ENCODE assay signal across 10 cellular contexts in the genomic region with DNA sequence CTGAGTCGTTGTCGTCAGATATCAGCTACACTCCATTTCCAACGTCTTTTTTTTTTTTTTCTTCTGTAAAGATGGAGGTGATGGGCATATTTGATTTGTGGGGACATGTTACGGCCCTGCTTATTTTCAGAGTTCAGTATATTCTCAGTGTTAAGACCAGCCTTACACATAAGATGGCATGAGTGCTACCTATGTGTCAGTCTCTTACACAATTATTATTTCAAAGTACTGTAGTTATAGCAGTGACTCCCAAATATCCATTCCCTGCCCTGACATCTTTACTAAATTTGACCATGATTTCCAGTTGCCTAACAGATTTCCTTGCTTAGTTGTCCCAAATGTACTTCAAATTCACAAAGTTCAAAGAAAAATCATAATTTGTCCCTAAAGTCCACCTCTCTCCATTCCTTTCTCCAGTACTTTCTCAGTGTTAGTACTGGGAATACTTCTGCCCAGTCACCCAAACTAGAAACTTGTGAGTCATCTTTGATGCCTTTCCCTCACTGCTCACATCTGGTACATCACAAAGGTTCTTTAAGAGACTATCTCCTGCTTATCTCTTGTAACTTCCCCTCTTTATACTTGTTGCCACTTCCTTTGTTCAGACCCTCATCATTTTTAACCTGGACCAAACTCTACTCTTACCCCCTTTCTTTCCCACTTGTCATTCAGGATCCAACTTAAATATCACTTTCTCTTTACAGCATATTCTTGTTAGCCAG.
DNase-seq lines count a peak whose midpoint lies in the region; ATAC-seq lines count a peak whose summit lies in the region.
"Had no signal": no experiment of that assay in that cellular context is flagged by ENCODE, and none has a peak within 500 bp of the region (broad histone marks: within the 10 kb centered on the region; RNA-seq: fewer than 3 reads in every experiment).

No MANE protein-coding gene starts in this region.

- in situ Hi-C loops in SK-MEL-5 (cut with HindIII; ENCODE audit: low pct_unique_long_range_greater_than_20kb, low sequenced_read_pairs), result no loop called here

- peaks cover 12% of the 10 kb centered on the region for H3K36me3 Mint-ChIP-seq in activated naive CD4-positive, alpha-beta T cell treated with anti-CD3 and anti-CD28 coated beads, Interleukin-2, amount 50 U/mL, for 24 hours
- H3K36me3 Mint-ChIP-seq in effector memory CD8-positive, alpha-beta T cell (ENCODE audit: insufficient read depth), result no peaks in the 10 kb centered on the region

- no peak for DNase-seq in activated naive CD4-positive, alpha-beta T cell treated with anti-CD3 and anti-CD28 coated beads, Interleukin-2, amount 50 U/mL, for 16 hours
- DNase-seq in SK-MEL-5 (ENCODE audit: low read depth, low spot score) (peak; percentile 18), epithelial cell of prostate (ENCODE audit: low read depth, low spot score) (no peak), stromal cell of bone marrow (ENCODE audit: low read depth) (peak; percentile 35), C1 segment of cervical spinal cord (lab: John Stamatoyannopoulos, UW) (no peak)
- DNase-seq in effector memory CD8-positive, alpha-beta T cell, result no peak
- DNase-seq: activated CD4-positive, alpha-beta T cell treated with anti-CD3 and anti-CD28 coated beads, Interleukin-2, amount 50 U/mL, for 1 hour; right cardiac atrium had no signal

- peak overlapping the region; percentile 23 for H3K4me3 Mint-ChIP-seq in activated naive CD4-positive, alpha-beta T cell treated with anti-CD3 and anti-CD28 coated beads, Interleukin-2, amount 50 U/mL, for 24 hours
- H3K4me3 Mint-ChIP-seq in effector memory CD8-positive, alpha-beta T cell, result no peak overlapping the region

- no peak for ATAC-seq in HG03354 (IDR thresholded peaks at IDR 0.05; ENCODE audit: poor library complexity, severe bottlenecking, unreplicated experiment)
- ATAC-seq in effector memory CD8-positive, alpha-beta T cell (replicated peaks), result no peak
- ATAC-seq: right cardiac atrium had no signal

- peak overlapping the region; percentile 7 for H3K27ac ChIP-seq in epithelial cell of prostate

- H3K27ac Mint-ChIP-seq in activated naive CD4-positive, alpha-beta T cell treated with anti-CD3 and anti-CD28 coated beads, Interleukin-2, amount 50 U/mL, for 24 hours, result peak overlapping the region; percentile 71
- H3K27ac Mint-ChIP-seq in effector memory CD8-positive, alpha-beta T cell, result peak overlapping the region in 1 of 2 donors; percentile 28

- no peaks in the 10 kb centered on the region for H3K27me3 Mint-ChIP-seq in activated naive CD4-positive, alpha-beta T cell treated with anti-CD3 and anti-CD28 coated beads, Interleukin-2, amount 50 U/mL, for 24 hours
- H3K27me3 Mint-ChIP-seq in effector memory CD8-positive, alpha-beta T cell, result no peaks in the 10 kb centered on the region

- H3K4me1 Mint-ChIP-seq in activated naive CD4-positive, alpha-beta T cell treated with anti-CD3 and anti-CD28 coated beads, Interleukin-2, amount 50 U/mL, for 24 hours, result peaks cover 84% of the 10 kb centered on the region
- H3K4me1 Mint-ChIP-seq in effector memory CD8-positive, alpha-beta T cell (ENCODE audit: low read depth in 2 of 2), result peaks cover 22 to 36% of the 10 kb centered on the region in 2 donors

- no peaks in the 10 kb centered on the region for H3K9me3 Mint-ChIP-seq in activated naive CD4-positive, alpha-beta T cell treated with anti-CD3 and anti-CD28 coated beads, Interleukin-2, amount 50 U/mL, for 24 hours
- H3K9me3 Mint-ChIP-seq in effector memory CD8-positive, alpha-beta T cell, result no peaks in the 10 kb centered on the region

Comparison
In these comparisons a context has a peak if more than half of its experiments do, and no peak if none do; other contexts are left out.
1. DNase-seq: peak in SK-MEL-5 (single experiment) and stromal cell of bone marrow (single experiment); none in activated naive CD4-positive, alpha-beta T cell treated with anti-CD3 and anti-CD28 coated beads, Interleukin-2, amount 50 U/mL, for 16 hours (single experiment), epithelial cell of prostate (single experiment), C1 segment of cervical spinal cord (0 of 14) and effector memory CD8-positive, alpha-beta T cell (0 of 3).